ENCODE assay signal across 27 cellular contexts in genomic region chrX:7983594-7983993, GRCh38.
"Had no signal": no experiment of that assay in that cellular context is flagged by ENCODE, and none has a peak within 500 bp of the region (broad histone marks: within the 10 kb centered on the region; RNA-seq: fewer than 3 reads in every experiment).

No MANE protein-coding gene starts in this region.

- H3K4me3 ChIP-seq: left ventricle myocardium inferior, lung, neural progenitor cell, sigmoid colon, smooth muscle cell, stomach, testis, thyroid gland, transverse colon, upper lobe of left lung, vagina had no signal

- H3K9me3 Mint-ChIP-seq: natural killer cell; stimulated activated naive B cell treated with anti-CD40 and anti-IgM and Interleukin-4, amounts not matched to agents 10 μg/mL and 1 μg/mL and 100 μg/mL, for 72 hours had no signal

- H3K4me1 ChIP-seq: left ventricle myocardium inferior, neural progenitor cell, sigmoid colon, testis, thyroid gland, transverse colon, upper lobe of left lung, vagina had no signal

- H3K4me3 Mint-ChIP-seq: mesothelial cell of epicardium; naive B cell; natural killer cell; nephron progenitor cell; neural progenitor cell; stimulated activated naive B cell treated with anti-CD40 and anti-IgM and Interleukin-4, amounts not matched to agents 10 μg/mL and 1 μg/mL and 100 μg/mL, for 72 hours had no signal

- H3K27me3 Mint-ChIP-seq: naive B cell; stimulated activated naive B cell treated with anti-CD40 and anti-IgM and Interleukin-4, amounts not matched to agents 10 μg/mL and 1 μg/mL and 100 μg/mL, for 72 hours had no signal

- H3K27ac ChIP-seq: left ventricle myocardium inferior, neural progenitor cell, neutrophil, sigmoid colon, stomach, testis, thyroid gland, transverse colon, upper lobe of left lung, vagina had no signal

- H3K27ac Mint-ChIP-seq: mesothelial cell of epicardium; naive B cell; natural killer cell; nephron progenitor cell; neural progenitor cell; progenitor cell of endocrine pancreas; stimulated activated naive B cell treated with anti-CD40 and anti-IgM and Interleukin-4, amounts not matched to agents 10 μg/mL and 1 μg/mL and 100 μg/mL, for 72 hours had no signal

- H3K36me3 Mint-ChIP-seq: mesothelial cell of epicardium; naive B cell; natural killer cell; neural progenitor cell; stimulated activated naive B cell treated with anti-CD40 and anti-IgM and Interleukin-4, amounts not matched to agents 10 μg/mL and 1 μg/mL and 100 μg/mL, for 72 hours had no signal

- ATAC-seq: natural killer cell; right cardiac atrium; stimulated activated naive B cell treated with anti-CD40 and anti-IgM and Interleukin-4, amounts not matched to agents 10 μg/mL and 1 μg/mL and 100 μg/mL, for 72 hours; stimulated activated naive CD8-positive, alpha-beta T cell treated with anti-CD3 and anti-CD28 coated beads, Interleukin-15, Interleukin-2, amounts not matched to agents 100 U/mL and 50 U/mL, for 24 hours had no signal

- H3K36me3 ChIP-seq: left ventricle myocardium inferior, neural progenitor cell, neutrophil, sigmoid colon, stomach, thyroid gland, transverse colon, upper lobe of left lung, vagina had no signal

- H3K9me3 ChIP-seq: left ventricle myocardium inferior, neutrophil, sigmoid colon, stomach, testis, thyroid gland, transverse colon, upper lobe of left lung, vagina had no signal

- H3K27me3 ChIP-seq: neural progenitor cell, neutrophil, sigmoid colon, stomach, testis, thyroid gland, transverse colon, upper lobe of left lung, vagina had no signal

- H3K4me1 Mint-ChIP-seq: natural killer cell had no signal

- DNase-seq: hippocampal formation; left ventricle myocardium inferior; mesendoderm; naive B cell; natural killer cell; nephron progenitor cell; occipital lobe; right cardiac atrium; sigmoid colon; stimulated activated CD4-positive, alpha-beta T cell treated with anti-CD3 and anti-CD28 coated beads, Interleukin-1b, Interleukin-23, amount 100 ng/mL, for 48 hours; stimulated activated CD4-positive, alpha-beta T cell treated with anti-CD3 and anti-CD28 coated beads, Interleukin-2, amount 100 ng/mL, for 48 hours; stimulated activated CD4-positive, alpha-beta T cell treated with anti-CD3 and anti-CD28 coated beads, Interleukin-4, amount 100 ng/mL, for 4 hours; stimulated activated CD8-positive, alpha-beta memory T cell treated with anti-CD3 and anti-CD28 coated beads, Interleukin-4, amount 100 ng/mL, for 48 hours; stimulated activated naive B cell treated with anti-CD40 and anti-IgM and Interleukin-4, amounts not matched to agents 10 μg/mL and 1 μg/mL and 100 μg/mL, for 72 hours; stimulated activated naive CD8-positive, alpha-beta T cell treated with anti-CD3 and anti-CD28 coated beads, Interleukin-15, Interleukin-2, amounts not matched to agents 100 U/mL and 50 U/mL, for 24 hours; stomach; testis; thyroid gland; transverse colon; upper lobe of left lung had no signal
